In the genomic region with DNA sequence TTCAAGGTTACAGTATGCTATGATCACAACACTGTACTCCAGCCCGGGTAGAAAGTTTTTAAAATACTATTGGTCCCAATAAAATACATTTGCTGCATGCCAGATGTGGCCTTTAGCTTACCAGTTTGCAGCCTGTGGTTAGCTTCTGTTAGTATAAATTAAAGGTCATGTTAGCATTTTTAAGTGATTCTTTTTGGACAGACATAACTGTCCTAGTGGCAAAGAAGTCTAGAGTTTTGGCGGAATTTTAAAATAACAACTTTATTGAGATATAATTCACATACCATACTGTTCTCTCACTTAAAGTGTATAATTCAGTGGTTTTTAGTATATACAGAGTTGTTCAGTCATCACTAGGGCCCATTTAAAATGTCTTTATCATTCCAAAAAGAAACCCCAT, we compare ENCODE assay signal across 21 cellular contexts.
"Had no signal": no experiment of that assay in that cellular context is flagged by ENCODE, and none has a peak within 500 bp of the region (broad histone marks: within the 10 kb centered on the region; RNA-seq: fewer than 3 reads in every experiment).

No MANE protein-coding gene starts in this region.

- H3K4me3 ChIP-seq: colonic mucosa, heart right ventricle, mucosa of descending colon, psoas muscle, SJSA1, testis, upper lobe of left lung had no signal

- H3K9me3 ChIP-seq: colonic mucosa, heart right ventricle, mucosa of descending colon, psoas muscle, SJSA1, testis, upper lobe of left lung had no signal

- H3K27me3 ChIP-seq: colonic mucosa, heart right ventricle, SJSA1, testis, upper lobe of left lung had no signal

- H3K9me3 Mint-ChIP-seq: activated T-cell treated with anti-CD3 and anti-CD28 coated beads, Interleukin-2, amount 50 U/mL, for 4 hours; memory B cell; naive B cell had no signal

- H3K4me1 Mint-ChIP-seq: activated CD8-positive, alpha-beta memory T cell treated with anti-CD3 and anti-CD28 coated beads, Interleukin-2, amount 10 ng/mL, durations not matched to agents 7 days and 5 days; memory B cell had no signal

- H3K27ac Mint-ChIP-seq: activated CD8-positive, alpha-beta memory T cell treated with anti-CD3 and anti-CD28 coated beads, Interleukin-2, amount 10 ng/mL, durations not matched to agents 7 days and 5 days had no signal

- H3K4me1 ChIP-seq: colonic mucosa, psoas muscle, SJSA1, testis, upper lobe of left lung had no signal

- H3K27me3 Mint-ChIP-seq: activated CD8-positive, alpha-beta memory T cell treated with anti-CD3 and anti-CD28 coated beads, Interleukin-2, amount 10 ng/mL, durations not matched to agents 7 days and 5 days; memory B cell; naive B cell had no signal

- DNase-seq: activated CD4-positive, alpha-beta T cell treated with anti-CD3 and anti-CD28 coated beads for 1 hour; activated CD4-positive, alpha-beta T cell treated with anti-CD3 and anti-CD28 coated beads, Interleukin-2, amount 50 U/mL, for 4 hours; activated CD8-positive, alpha-beta memory T cell treated with anti-CD3 and anti-CD28 coated beads, Interleukin-2, amount 10 ng/mL, durations not matched to agents 7 days and 5 days; activated effector memory CD4-positive, alpha-beta T cell treated with Interleukin-2 at 50 U/mL for 16 hours; activated naive CD4-positive, alpha-beta T cell treated with anti-CD3 and anti-CD28 coated beads, Interleukin-2, amount 50 U/mL, for 16 hours; activated T-cell treated with anti-CD3 and anti-CD28 coated beads, Interleukin-2, amount 50 U/mL, for 4 hours; colonic mucosa; erythroblast; heart right ventricle; kidney glomerular epithelial cell; left ventricle myocardium superior; mucosa of descending colon; naive B cell; psoas muscle; right cardiac atrium; T-helper 2 cell; testis; upper lobe of left lung had no signal

- H3K27ac ChIP-seq: colonic mucosa, heart right ventricle, psoas muscle, SJSA1, testis, upper lobe of left lung, VCaP had no signal

- ATAC-seq: activated CD8-positive, alpha-beta memory T cell treated with anti-CD3 and anti-CD28 coated beads, Interleukin-2, amount 10 ng/mL, durations not matched to agents 7 days and 5 days; activated T-cell treated with anti-CD3 and anti-CD28 coated beads, Interleukin-2, amount 50 U/mL, for 4 hours; heart right ventricle; left ventricle myocardium superior; mucosa of descending colon; psoas muscle; right cardiac atrium had no signal

- H3K4me3 Mint-ChIP-seq: activated CD8-positive, alpha-beta memory T cell treated with anti-CD3 and anti-CD28 coated beads, Interleukin-2, amount 10 ng/mL, durations not matched to agents 7 days and 5 days; activated T-cell treated with anti-CD3 and anti-CD28 coated beads, Interleukin-2, amount 50 U/mL, for 4 hours; memory B cell; naive B cell had no signal

- H3K36me3 ChIP-seq: colonic mucosa had no signal
